19 cellular contexts compared by ENCODE assay signal in genomic region chr1:183247066-183247465, GRCh38.
"Had no signal": no experiment of that assay in that cellular context is flagged by ENCODE, and none has a peak within 500 bp of the region (broad histone marks: within the 10 kb centered on the region; RNA-seq: fewer than 3 reads in every experiment).

No MANE protein-coding gene starts in this region.

- H3K36me3 ChIP-seq: SJSA1 had no signal

- H3K27me3 ChIP-seq: SJSA1 had no signal

- H3K4me1 ChIP-seq: SJSA1 had no signal

- H3K27ac ChIP-seq: SJSA1, SK-N-MC had no signal

- H3K4me3 ChIP-seq: SJSA1, SK-N-MC had no signal

- DNase-seq: IMR-90, Karpas-422, KG1, MM.1S, NCI-H1105, NCI-H1417, NCI-H1436 treated with DMSO at 0.1 percent for 48 hours, NCI-H1694, NCI-H187 treated with DMSO at 0.1 percent for 48 hours, NCI-H2029 treated with DMSO at 0.1 percent for 48 hours, NCI-H2227 treated with DMSO at 0.1 percent for 48 hours, NCI-H524, NCI-H526 treated with DMSO at 0.1 percent for 48 hours, NCI-H748 treated with DMSO at 0.1 percent for 48 hours, Right ventricle myocardium superior, RPMI8226 had no signal

- H3K9me3 ChIP-seq: SJSA1 had no signal

- ATAC-seq: HepG2 had no signal
